22 cellular contexts compared by ENCODE assay signal in the genomic region with DNA sequence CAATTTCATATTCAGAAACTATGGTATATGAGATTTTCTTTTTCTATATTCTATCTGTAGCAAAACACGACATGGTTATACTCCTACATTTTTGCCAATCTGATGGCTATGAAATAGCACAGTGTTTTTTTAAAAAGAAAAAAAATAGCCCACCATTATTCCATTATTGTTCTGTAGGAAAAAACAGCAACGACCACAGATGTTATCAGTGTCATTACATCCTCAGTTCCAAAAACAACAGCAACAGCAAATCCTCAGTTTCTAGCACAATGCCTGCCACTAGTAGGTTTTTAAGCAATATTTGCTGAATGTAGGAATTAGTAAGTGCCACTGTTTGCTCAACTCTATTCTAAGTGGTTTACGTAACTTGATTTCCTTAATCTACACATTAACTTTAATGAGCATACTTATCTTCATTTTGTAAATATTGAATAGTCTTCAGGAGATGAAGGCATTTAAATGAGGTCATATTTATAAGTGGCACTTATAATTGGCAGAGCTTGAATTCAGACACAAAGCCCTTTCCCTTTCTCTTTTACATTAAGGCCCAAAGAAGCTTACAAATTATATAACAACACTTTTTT. TPM values are rescaled to one million over a fixed set of nuclear protein-coding genes. Genes with fewer than 3 reads are reported as not detected.
DNase-seq lines count a peak whose midpoint lies in the region; ATAC-seq, FAIRE-seq and TF ChIP-seq lines count a peak whose summit lies in the region.
"Had no signal": no experiment of that assay in that cellular context is flagged by ENCODE, and none has a peak within 500 bp of the region (broad histone marks: within the 10 kb centered on the region; RNA-seq: fewer than 3 reads in every experiment).

No MANE protein-coding gene starts in this region.

- no peak for TF ChIP-seq POLR2A in endothelial cell of umbilical vein (IDR thresholded peaks at IDR 0.05; ENCODE audit: low read depth, low read length)
- TF ChIP-seq POLR2A in GM18505 (IDR thresholded peaks at IDR 0.05; ENCODE audit: borderline replicate concordance, extremely low read depth, insufficient read depth, insufficient read length): no peak

- H3K9me3 ChIP-seq in left ventricle myocardium inferior (replicated peaks): no peaks in the 10 kb centered on the region
- H3K9me3 ChIP-seq in right atrium auricular region: no peaks in the 10 kb centered on the region
- H3K9me3 ChIP-seq in endothelial cell of umbilical vein (replicated peaks; ENCODE audit: control insufficient read depth, insufficient read depth, low read length): no peaks in the 10 kb centered on the region
- no peaks in the 10 kb centered on the region for H3K9me3 ChIP-seq in mucosa of descending colon
- no peaks in the 10 kb centered on the region for H3K9me3 ChIP-seq in upper lobe of right lung

- POLR2A ChIA-PET in endothelial cell of umbilical vein (lab: Charles Lee): no interaction called here

- DNase-seq in left ventricle myocardium inferior: no peak
- DNase-seq in right atrium auricular region (ENCODE audit: low spot score): no peak
- peak; percentile 85 for DNase-seq in endothelial cell of umbilical vein (ENCODE audit: low read depth, low spot score)
- DNase-seq in mucosa of descending colon: no peak
- DNase-seq in upper lobe of right lung: no peak
- DNase-seq in NCI-H128 (lab: John Stamatoyannopoulos, UW; ENCODE audit: unreplicated experiment): no peak
- DNase-seq in stimulated activated naive CD8-positive, alpha-beta T cell treated with anti-CD3 and anti-CD28 coated beads, Interleukin-15, Interleukin-2, amounts not matched to agents 100 U/mL and 50 U/mL, for 24 hours: no peak
- DNase-seq: GOT3, MM.1S, NCI-H1417 treated with DMSO at 0.1 percent for 48 hours, NCI-H187 treated with DMSO at 0.1 percent for 48 hours, NCI-H526, PC-3, RPMI8226, SIG-M5 had no signal

- H3K4me1 ChIP-seq in left ventricle myocardium inferior (peaks cover 22% of the 10 kb centered on the region), right atrium auricular region (no peaks in the 10 kb centered on the region), endothelial cell of umbilical vein (ENCODE audit: control insufficient read depth, extremely low read depth, insufficient read depth, low read length) (peaks cover 18% of the 10 kb centered on the region), mucosa of descending colon (ENCODE audit: low read depth) (peaks cover 7% of the 10 kb centered on the region), upper lobe of right lung (peaks cover 18% of the 10 kb centered on the region)

- peak overlapping the region; percentile 68 for H3K27ac ChIP-seq in left ventricle myocardium inferior (replicated peaks)
- H3K27ac ChIP-seq in right atrium auricular region: no peak overlapping the region
- H3K27ac ChIP-seq in endothelial cell of umbilical vein (ENCODE audit: insufficient read depth, low read depth, low read length): no peak overlapping the region
- peak overlapping the region; percentile 56 for H3K27ac ChIP-seq in upper lobe of right lung
- H3K27ac ChIP-seq: BLaER1 had no signal

- H2AFZ ChIP-seq in endothelial cell of umbilical vein (ENCODE audit: low read depth, low read length): no peak overlapping the region

- H3K36me3 ChIP-seq in left ventricle myocardium inferior (no peaks in the 10 kb centered on the region), right atrium auricular region (no peaks in the 10 kb centered on the region), endothelial cell of umbilical vein (ENCODE audit: control insufficient read depth in 2 of 2, extremely low read depth in 1 of 2, insufficient read depth in 2 of 2, low read length in 2 of 2) (no peaks in the 10 kb centered on the region), mucosa of descending colon (ENCODE audit: low read depth) (no peaks in the 10 kb centered on the region), upper lobe of right lung (no peaks in the 10 kb centered on the region)
- H3K36me3 ChIP-seq: BLaER1 had no signal

- FAIRE-seq in endothelial cell of umbilical vein (lab: Jason Lieb, UNC): peak; percentile 92
- FAIRE-seq: D721Med, GM12892 had no signal

- no peaks in the 10 kb centered on the region for H3K9me1 ChIP-seq in endothelial cell of umbilical vein (replicated peaks; ENCODE audit: control insufficient read depth, extremely low read depth, insufficient read depth, low read length)

- ATAC-seq in mucosa of descending colon (peak; percentile 57), upper lobe of right lung (peak; percentile 69), GM18505 (IDR thresholded peaks at IDR 0.05; ENCODE audit: unreplicated experiment) (no peak)
- ATAC-seq in stimulated activated naive CD8-positive, alpha-beta T cell treated with anti-CD3 and anti-CD28 coated beads, Interleukin-15, Interleukin-2, amounts not matched to agents 100 U/mL and 50 U/mL, for 24 hours: no peak
- ATAC-seq: HCT116, PC-3 had no signal

- BruUV-seq in endothelial cell of umbilical vein (replicated peaks; lab: Mats Ljungman, UMichigan): no TSS peak

- H3K9ac ChIP-seq in endothelial cell of umbilical vein (replicated peaks; ENCODE audit: extremely low read depth, insufficient read depth, low read length): no peak overlapping the region
- H3K9ac ChIP-seq: BLaER1 had no signal

- peak overlapping the region; percentile 59 for H3K4me2 ChIP-seq in endothelial cell of umbilical vein (ENCODE audit: insufficient read depth, low read length)
- H3K4me2 ChIP-seq: BLaER1 had no signal

- no peak overlapping the region for H3K4me3 ChIP-seq in left ventricle myocardium inferior
- no peak overlapping the region for H3K4me3 ChIP-seq in right atrium auricular region
- H3K4me3 ChIP-seq in endothelial cell of umbilical vein (replicated peaks in 1 of 3; ENCODE audit: insufficient read depth in 1 of 3, low read depth in 1 of 3, low read length in 3 of 3): no peak overlapping the region
- H3K4me3 ChIP-seq in mucosa of descending colon: no peak overlapping the region
- no peak overlapping the region for H3K4me3 ChIP-seq in upper lobe of right lung
- H3K4me3 ChIP-seq: BLaER1 had no signal

- intact Hi-C loops in left ventricle myocardium inferior (cut with micrococcal nuclease): no loop called here
- intact Hi-C loops in endothelial cell of umbilical vein (cut with micrococcal nuclease): loop anchor here (1.0 to 10.0 kb wide), 3 partner anchors 8 to 185 kb away; partner anchors contain the start of gene RNASE6
- intact Hi-C loops in mucosa of descending colon (cut with DNase I, micrococcal nuclease): no loop called here
- intact Hi-C loops in upper lobe of right lung (cut with DNase I): no loop called here

- H3K27me3 ChIP-seq in left ventricle myocardium inferior (ENCODE audit: low read depth): no peaks in the 10 kb centered on the region
- H3K27me3 ChIP-seq in right atrium auricular region: no peaks in the 10 kb centered on the region
- no peaks in the 10 kb centered on the region for H3K27me3 ChIP-seq in endothelial cell of umbilical vein (ENCODE audit: control insufficient read depth in 2 of 2, insufficient read depth in 2 of 2, low read length in 2 of 2)
- H3K27me3 ChIP-seq in upper lobe of right lung: no peaks in the 10 kb centered on the region
- H3K27me3 ChIP-seq: BLaER1 had no signal

- TF ChIP-seq CTCF in left ventricle myocardium inferior (IDR thresholded peaks at IDR 0.05; ENCODE audit: borderline replicate concordance) (no peak), right atrium auricular region (IDR thresholded peaks at IDR 0.05) (no peak), endothelial cell of umbilical vein (IDR thresholded peaks at IDR 0.05; ENCODE audit: extremely low read depth in 1 of 2, insufficient read depth in 1 of 2, low read depth in 1 of 2, low read length in 2 of 2) (no peak), mucosa of descending colon (IDR thresholded peaks at IDR 0.05) (no peak), upper lobe of right lung (IDR thresholded peaks at IDR 0.05) (no peak)

- dilution Hi-C loops in endothelial cell of umbilical vein (cut with MboI; ENCODE audit: extremely low pct_ligation_motif_present, low sequenced_read_pairs): no loop called here

- H4K20me1 ChIP-seq in endothelial cell of umbilical vein (replicated peaks; ENCODE audit: control insufficient read depth, extremely low read depth, insufficient read depth, low read length): no peaks in the 10 kb centered on the region
- H4K20me1 ChIP-seq: BLaER1 had no signal

- H3K79me2 ChIP-seq in endothelial cell of umbilical vein (ENCODE audit: control insufficient read depth, insufficient read depth, low read length): no peaks in the 10 kb centered on the region

- CTCF ChIA-PET in endothelial cell of umbilical vein (lab: Charles Lee): interaction anchor here (0.8 to 1.7 kb wide), 8 partner anchors 10 to 68 kb away, joined by 3 to 8 read pairs (median 4); partner anchors contain the start of gene RNASE1

RNA-seq across cellular contexts. Expression of gene RNASE6, which starts 8.3 kb away (rescaled TPM):
- 5.7 TPM for total RNA-seq in left ventricle myocardium inferior
- total RNA-seq in right atrium auricular region: 10 to 100 TPM in 1 of 2 donors, 1 to 10 TPM in 1; 6.6 to 10.9 TPM
- 0.33 TPM in 1 of 2 replicates, not detected in the other for total RNA-seq in endothelial cell of umbilical vein
- polyA plus RNA-seq in endothelial cell of umbilical vein: 0.70 and 0.79 TPM in 2 replicates
- polyA plus RNA-seq in endothelial cell of umbilical vein (2011; cell fraction: cytosol; rRNA removed): 0.52 and 0.54 TPM in 2 replicates
- not detected in 2 replicates for polyA plus RNA-seq in endothelial cell of umbilical vein (2011; cell fraction: nucleus; rRNA removed)
- 0.28 TPM in 1 of 2 replicates, not detected in the other for polyA plus RNA-seq in endothelial cell of umbilical vein (2012)
- polyA minus RNA-seq in endothelial cell of umbilical vein: 0.80 and 1.0 TPM in 2 replicates
- polyA minus RNA-seq in endothelial cell of umbilical vein (2011; cell fraction: cytosol; rRNA and poly(A)+ RNA removed): not detected
- not detected in 2 replicates for polyA minus RNA-seq in endothelial cell of umbilical vein (2011; cell fraction: nucleus; rRNA and poly(A)+ RNA removed)
- 10 to 100 TPM in 1 of 3 donors, 1 to 10 TPM in 2; 3.3 to 13.7 (median 9.1) TPM for total RNA-seq in mucosa of descending colon
- total RNA-seq in upper lobe of right lung: 20.3 TPM
- total RNA-seq: A673, LHCN-M2, PC-3 had no signal

RNA-seq across cellular contexts. Expression of gene RNASE1, which starts 13.3 kb away (rescaled TPM):
- total RNA-seq in left ventricle myocardium inferior (294 TPM), right atrium auricular region (100 to 1,000 TPM; 230 to 343 TPM), endothelial cell of umbilical vein (182 and 216 TPM in 2 replicates), mucosa of descending colon (100 to 1,000 TPM; 105 to 275 (median 203) TPM), upper lobe of right lung (888 TPM)
- 909 and 1,090 TPM in 2 replicates for polyA plus RNA-seq in endothelial cell of umbilical vein
- 669 and 743 TPM in 2 replicates for polyA plus RNA-seq in endothelial cell of umbilical vein (2011; cell fraction: cytosol; rRNA removed)
- 138 and 187 TPM in 2 replicates for polyA plus RNA-seq in endothelial cell of umbilical vein (2011; cell fraction: nucleus; rRNA removed)
- 111 TPM in 2 replicates for polyA plus RNA-seq in endothelial cell of umbilical vein (2012)
- 628 and 752 TPM in 2 replicates for polyA minus RNA-seq in endothelial cell of umbilical vein
- polyA minus RNA-seq in endothelial cell of umbilical vein (2011; cell fraction: cytosol; rRNA and poly(A)+ RNA removed): not detected
- polyA minus RNA-seq in endothelial cell of umbilical vein (2011; cell fraction: nucleus; rRNA and poly(A)+ RNA removed): 35.0 and 51.5 TPM in 2 replicates
- total RNA-seq: A673, LHCN-M2 had no signal

RNA-seq across cellular contexts. Expression of gene EDDM3B, which starts 21.1 kb away (rescaled TPM):
- total RNA-seq in left ventricle myocardium inferior (not detected), right atrium auricular region (not detected), endothelial cell of umbilical vein (not detected in 2 replicates), mucosa of descending colon (not detected), upper lobe of right lung (not detected)
- not detected in 2 replicates for polyA plus RNA-seq in endothelial cell of umbilical vein
- not detected in 2 replicates for polyA plus RNA-seq in endothelial cell of umbilical vein (2011; cell fraction: cytosol; rRNA removed)
- polyA plus RNA-seq in endothelial cell of umbilical vein (2011; cell fraction: nucleus; rRNA removed): not detected in 2 replicates
- polyA plus RNA-seq in endothelial cell of umbilical vein (2012): not detected in 2 replicates
- polyA minus RNA-seq in endothelial cell of umbilical vein: not detected in 2 replicates
- polyA minus RNA-seq in endothelial cell of umbilical vein (2011; cell fraction: cytosol; rRNA and poly(A)+ RNA removed): not detected
- polyA minus RNA-seq in endothelial cell of umbilical vein (2011; cell fraction: nucleus; rRNA and poly(A)+ RNA removed): not detected in 2 replicates
- total RNA-seq: A673, LHCN-M2, PC-3 had no signal

RNA-seq across cellular contexts. Expression of gene EDDM3A, which starts 43.6 kb away (rescaled TPM):
- total RNA-seq in left ventricle myocardium inferior (not detected), right atrium auricular region (not detected), endothelial cell of umbilical vein (not detected in 2 replicates), mucosa of descending colon (not detected), upper lobe of right lung (not detected)
- not detected in 2 replicates for polyA plus RNA-seq in endothelial cell of umbilical vein
- not detected in 2 replicates for polyA plus RNA-seq in endothelial cell of umbilical vein (2011; cell fraction: cytosol; rRNA removed)
- polyA plus RNA-seq in endothelial cell of umbilical vein (2011; cell fraction: nucleus; rRNA removed): not detected in 2 replicates
- not detected in 2 replicates for polyA plus RNA-seq in endothelial cell of umbilical vein (2012)
- polyA minus RNA-seq in endothelial cell of umbilical vein: not detected in 2 replicates
- not detected for polyA minus RNA-seq in endothelial cell of umbilical vein (2011; cell fraction: cytosol; rRNA and poly(A)+ RNA removed)
- polyA minus RNA-seq in endothelial cell of umbilical vein (2011; cell fraction: nucleus; rRNA and poly(A)+ RNA removed): not detected in 2 replicates
- total RNA-seq: A673, LHCN-M2, PC-3 had no signal

Comparison
In these comparisons a context has a peak if more than half of its experiments do, and no peak if none do; other contexts are left out.
1. H3K27ac ChIP-seq: peak in left ventricle myocardium inferior (single experiment) and upper lobe of right lung (single experiment); none in right atrium auricular region (0 of 2) and endothelial cell of umbilical vein (single experiment).
2. ATAC-seq: peak in mucosa of descending colon (single experiment) and upper lobe of right lung (single experiment); none in GM18505 (single experiment) and stimulated activated naive CD8-positive, alpha-beta T cell treated with anti-CD3 and anti-CD28 coated beads, Interleukin-15, Interleukin-2, amounts not matched to agents 100 U/mL and 50 U/mL, for 24 hours (single experiment).